In the genomic region with DNA sequence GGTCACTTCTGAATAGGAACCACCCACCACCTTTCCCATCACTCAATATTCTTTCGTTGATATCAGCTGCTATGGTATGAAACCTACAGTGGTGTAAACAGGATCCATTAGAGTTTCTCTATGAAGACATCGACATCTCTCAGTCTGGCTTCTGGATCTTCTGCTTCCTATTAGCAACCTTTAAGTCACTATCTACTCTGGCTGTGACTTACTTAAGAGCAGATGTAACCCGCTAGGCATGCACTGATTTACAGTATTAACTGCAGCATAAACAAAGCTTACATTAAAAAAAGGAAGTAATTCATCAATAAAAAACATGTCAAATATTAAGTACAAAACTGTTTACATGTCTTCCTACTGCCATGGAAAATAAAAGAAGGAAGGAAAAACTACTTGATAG, we compare ENCODE assay signal across 17 cellular contexts.
"Had no signal": no experiment of that assay in that cellular context is flagged by ENCODE, and none has a peak within 500 bp of the region (broad histone marks: within the 10 kb centered on the region; RNA-seq: fewer than 3 reads in every experiment).

No MANE protein-coding gene starts in this region.

- H3K27ac ChIP-seq: esophagus squamous epithelium, hepatocyte, pancreas, suprapubic skin, thyroid gland had no signal

- DNase-seq: effector memory CD8-positive, alpha-beta T cell; esophagus squamous epithelium; foreskin melanocyte; head of caudate nucleus; left colon; natural killer cell; pancreas; right cardiac atrium; small intestine; stimulated activated CD4-positive, alpha-beta T cell treated with anti-CD3 and anti-CD28 coated beads, Interleukin-2, amount 100 ng/mL, for 48 hours; stimulated activated naive CD4-positive, alpha-beta T cell treated with Interleukin-2 at 50 U/mL for 16 hours; thyroid gland had no signal

- H3K9me3 ChIP-seq: suprapubic skin, thyroid gland had no signal

- H3K36me3 Mint-ChIP-seq: natural killer cell had no signal

- H3K27ac Mint-ChIP-seq: effector memory CD8-positive, alpha-beta T cell; natural killer cell; progenitor cell of endocrine pancreas; type B pancreatic cell had no signal

- H3K27me3 Mint-ChIP-seq: effector memory CD8-positive, alpha-beta T cell; progenitor cell of endocrine pancreas; type B pancreatic cell had no signal

- H3K4me3 ChIP-seq: esophagus squamous epithelium, hepatocyte, pancreas, suprapubic skin, thyroid gland had no signal

- H3K27me3 ChIP-seq: esophagus squamous epithelium, hepatocyte, pancreas, suprapubic skin, thyroid gland had no signal

- H3K4me1 Mint-ChIP-seq: neural crest cell had no signal

- H3K4me3 Mint-ChIP-seq: effector memory CD8-positive, alpha-beta T cell; natural killer cell; neural crest cell; type B pancreatic cell had no signal
